ENCODE assay signal across 1 cellular context in the genomic region with DNA sequence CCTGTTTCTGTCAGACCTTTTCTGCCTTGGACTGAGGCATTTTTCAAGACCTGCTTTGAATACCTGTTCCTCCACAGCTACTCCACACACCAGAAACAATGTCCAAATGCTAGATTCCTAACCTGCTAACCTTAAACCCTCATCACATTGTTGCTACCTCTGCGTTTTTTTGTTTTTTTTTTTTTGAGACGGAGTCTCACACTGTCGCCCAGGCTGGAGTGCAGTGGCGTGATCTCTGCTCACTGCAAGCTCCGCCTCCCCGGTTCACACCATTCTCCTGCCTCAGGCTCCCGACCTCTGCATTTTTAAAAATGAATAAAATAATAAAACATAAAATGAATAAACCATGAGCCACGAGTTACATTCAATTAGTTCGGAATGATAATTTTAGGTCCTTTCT.
TF ChIP-seq lines count a peak whose summit lies in the region.

No MANE protein-coding gene starts in this region.

TF ChIP-seq in HepG2, 621 proteins besides CTCF, POLR2A, EP300 and RAD21 (continues in another document):
- TF ChIP-seq SALL1 (CRISPR knock-in tag; IDR thresholded peaks at IDR 0.05) (0 out of 2 replicates have a peak, but pooled peaks have one; percentile 24), SIN3B (IDR thresholded peaks at IDR 0.05; ENCODE audit: low read length) (no peak), POLR2AphosphoS5 (IDR thresholded peaks at IDR 0.05; ENCODE audit: low read depth, low read length) (peak; percentile 28; the same call in 1 of the 2 replicates), TAF1 (CRISPR knock-in tag; IDR thresholded peaks at IDR 0.05) (peak; percentile 22; the same call in 1 of the 2 replicates), TAF15 (IDR thresholded peaks at IDR 0.05; ENCODE audit: low read depth, low read length, poor library complexity, severe bottlenecking) (no peak), NR2F6 (IDR thresholded peaks at IDR 0.05) (0 out of 2 replicates have a peak, but pooled peaks have one; percentile 25), NR2F6 (CRISPR knock-in tag; IDR thresholded peaks at IDR 0.05) (no peak), SAP130 (CRISPR knock-in tag; IDR thresholded peaks at IDR 0.05; ENCODE audit: low read depth) (peak; percentile 53), PLRG1 (conservative IDR thresholded peaks at IDR 0.05) (no peak), GABPA (IDR thresholded peaks at IDR 0.05; ENCODE audit: low read depth, low read length) (no peak), GABPA (CRISPR knock-in tag; IDR thresholded peaks at IDR 0.05; ENCODE audit: low read depth) (peak; percentile 21), PTBP1 (IDR thresholded peaks at IDR 0.05; ENCODE audit: low read depth, low read length, poor library complexity, severe bottlenecking) (no peak), POLR2G (IDR thresholded peaks at IDR 0.05; ENCODE audit: low read depth, low read length) (0 out of 2 replicates have a peak, but pooled peaks have one; percentile 31), IRX3 (CRISPR knock-in tag; IDR thresholded peaks at IDR 0.05; ENCODE audit: borderline replicate concordance, low read depth) (no peak), ZNF121 (CRISPR knock-in tag; IDR thresholded peaks at IDR 0.05) (peak; percentile 45; the same call in 1 of the 2 replicates), SP5 (CRISPR knock-in tag; IDR thresholded peaks at IDR 0.05; ENCODE audit: borderline replicate concordance, low read depth) (0 out of 2 replicates have a peak, but pooled peaks have one; percentile 16), KDM5A (IDR thresholded peaks at IDR 0.05; ENCODE audit: borderline replicate concordance, low read length) (no peak), GFI1 (CRISPR knock-in tag; IDR thresholded peaks at IDR 0.05; ENCODE audit: borderline replicate concordance) (0 out of 2 replicates have a peak, but pooled peaks have one; percentile 33), ZNF441 (CRISPR knock-in tag; IDR thresholded peaks at IDR 0.05; ENCODE audit: borderline replicate concordance) (peak; percentile 100), KMT2B (CRISPR knock-in tag; IDR thresholded peaks at IDR 0.05) (peak; percentile 23; the same call in 1 of the 2 replicates), TEAD3 (CRISPR knock-in tag; optimal IDR thresholded peaks at IDR 0.05; ENCODE audit: borderline replicate concordance) (peak; percentile 10), HOXA3 (CRISPR knock-in tag; IDR thresholded peaks at IDR 0.05) (peak; percentile 28; the same call in 1 of the 2 replicates), KAT8 (CRISPR knock-in tag; IDR thresholded peaks at IDR 0.05) (peak; percentile 59; the same call in 1 of the 2 replicates), LCORL (IDR thresholded peaks at IDR 0.05) (no peak), LCORL (CRISPR knock-in tag; IDR thresholded peaks at IDR 0.05) (peak; percentile 38; the same call in 1 of the 2 replicates), CC2D1A (CRISPR knock-in tag; IDR thresholded peaks at IDR 0.05) (no peak), CAMTA2 (CRISPR knock-in tag; IDR thresholded peaks at IDR 0.05; ENCODE audit: borderline replicate concordance) (no peak), KLF16 (CRISPR knock-in tag; IDR thresholded peaks at IDR 0.05) (0 out of 4 replicates have a peak, but pooled peaks of 1 of the 2 experiments have one; percentile 29), ZMYM4 (CRISPR knock-in tag; IDR thresholded peaks at IDR 0.05) (peak; percentile 27; the same call in 1 of the 2 replicates), ZKSCAN8 (CRISPR knock-in tag; IDR thresholded peaks at IDR 0.05; ENCODE audit: borderline replicate concordance) (no peak), PHF8 (CRISPR knock-in tag; IDR thresholded peaks at IDR 0.05) (peak; percentile 30; the same call in 1 of the 2 replicates), HNF4A (CRISPR knock-in tag; IDR thresholded peaks at IDR 0.05) (0 out of 2 replicates have a peak, but pooled peaks have one; percentile 10), GATA4 (IDR thresholded peaks at IDR 0.05; ENCODE audit: borderline replicate concordance, low read depth) (no peak), SP1 (IDR thresholded peaks at IDR 0.05) (no peak), SP1 (CRISPR knock-in tag; IDR thresholded peaks at IDR 0.05) (no peak)
- TF ChIP-seq, protein P1, sequence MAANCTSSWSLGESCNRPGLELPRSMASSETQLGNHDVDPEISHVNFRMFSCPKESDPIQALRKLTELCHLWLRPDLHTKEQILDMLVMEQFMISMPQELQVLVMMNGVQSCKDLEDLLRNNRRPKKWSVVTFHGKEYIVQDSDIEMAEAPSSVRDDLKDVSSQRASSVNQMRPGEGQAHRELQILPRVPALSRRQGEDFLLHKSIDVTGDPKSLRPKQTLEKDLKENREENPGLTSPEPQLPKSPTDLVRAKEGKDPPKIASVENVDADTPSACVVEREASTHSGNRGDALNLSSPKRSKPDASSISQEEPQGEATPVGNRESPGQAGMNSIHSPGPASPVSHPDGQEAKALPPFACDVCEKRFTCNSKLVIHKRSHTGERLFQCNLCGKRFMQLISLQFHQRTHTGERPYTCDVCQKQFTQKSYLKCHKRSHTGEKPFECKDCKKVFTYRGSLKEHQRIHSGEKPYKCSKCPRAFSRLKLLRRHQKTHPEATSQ (CRISPR knock-in tag; IDR thresholded peaks at IDR 0.05; ENCODE audit: borderline replicate concordance), result 0 out of 2 replicates have a peak, but pooled peaks have one; percentile 56
- TF ChIP-seq, protein P2, sequence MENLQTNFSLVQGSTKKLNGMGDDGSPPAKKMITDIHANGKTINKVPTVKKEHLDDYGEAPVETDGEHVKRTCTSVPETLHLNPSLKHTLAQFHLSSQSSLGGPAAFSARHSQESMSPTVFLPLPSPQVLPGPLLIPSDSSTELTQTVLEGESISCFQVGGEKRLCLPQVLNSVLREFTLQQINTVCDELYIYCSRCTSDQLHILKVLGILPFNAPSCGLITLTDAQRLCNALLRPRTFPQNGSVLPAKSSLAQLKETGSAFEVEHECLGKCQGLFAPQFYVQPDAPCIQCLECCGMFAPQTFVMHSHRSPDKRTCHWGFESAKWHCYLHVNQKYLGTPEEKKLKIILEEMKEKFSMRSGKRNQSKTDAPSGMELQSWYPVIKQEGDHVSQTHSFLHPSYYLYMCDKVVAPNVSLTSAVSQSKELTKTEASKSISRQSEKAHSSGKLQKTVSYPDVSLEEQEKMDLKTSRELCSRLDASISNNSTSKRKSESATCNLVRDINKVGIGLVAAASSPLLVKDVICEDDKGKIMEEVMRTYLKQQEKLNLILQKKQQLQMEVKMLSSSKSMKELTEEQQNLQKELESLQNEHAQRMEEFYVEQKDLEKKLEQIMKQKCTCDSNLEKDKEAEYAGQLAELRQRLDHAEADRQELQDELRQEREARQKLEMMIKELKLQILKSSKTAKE (CRISPR knock-in tag; IDR thresholded peaks at IDR 0.05; ENCODE audit: borderline replicate concordance), result no peak
- TF ChIP-seq, protein P3, sequence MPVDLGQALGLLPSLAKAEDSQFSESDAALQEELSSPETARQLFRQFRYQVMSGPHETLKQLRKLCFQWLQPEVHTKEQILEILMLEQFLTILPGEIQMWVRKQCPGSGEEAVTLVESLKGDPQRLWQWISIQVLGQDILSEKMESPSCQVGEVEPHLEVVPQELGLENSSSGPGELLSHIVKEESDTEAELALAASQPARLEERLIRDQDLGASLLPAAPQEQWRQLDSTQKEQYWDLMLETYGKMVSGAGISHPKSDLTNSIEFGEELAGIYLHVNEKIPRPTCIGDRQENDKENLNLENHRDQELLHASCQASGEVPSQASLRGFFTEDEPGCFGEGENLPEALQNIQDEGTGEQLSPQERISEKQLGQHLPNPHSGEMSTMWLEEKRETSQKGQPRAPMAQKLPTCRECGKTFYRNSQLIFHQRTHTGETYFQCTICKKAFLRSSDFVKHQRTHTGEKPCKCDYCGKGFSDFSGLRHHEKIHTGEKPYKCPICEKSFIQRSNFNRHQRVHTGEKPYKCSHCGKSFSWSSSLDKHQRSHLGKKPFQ (CRISPR knock-in tag; IDR thresholded peaks at IDR 0.05; ENCODE audit: insufficient replicate concordance), result peak; percentile 99
- TF ChIP-seq, protein P4, sequence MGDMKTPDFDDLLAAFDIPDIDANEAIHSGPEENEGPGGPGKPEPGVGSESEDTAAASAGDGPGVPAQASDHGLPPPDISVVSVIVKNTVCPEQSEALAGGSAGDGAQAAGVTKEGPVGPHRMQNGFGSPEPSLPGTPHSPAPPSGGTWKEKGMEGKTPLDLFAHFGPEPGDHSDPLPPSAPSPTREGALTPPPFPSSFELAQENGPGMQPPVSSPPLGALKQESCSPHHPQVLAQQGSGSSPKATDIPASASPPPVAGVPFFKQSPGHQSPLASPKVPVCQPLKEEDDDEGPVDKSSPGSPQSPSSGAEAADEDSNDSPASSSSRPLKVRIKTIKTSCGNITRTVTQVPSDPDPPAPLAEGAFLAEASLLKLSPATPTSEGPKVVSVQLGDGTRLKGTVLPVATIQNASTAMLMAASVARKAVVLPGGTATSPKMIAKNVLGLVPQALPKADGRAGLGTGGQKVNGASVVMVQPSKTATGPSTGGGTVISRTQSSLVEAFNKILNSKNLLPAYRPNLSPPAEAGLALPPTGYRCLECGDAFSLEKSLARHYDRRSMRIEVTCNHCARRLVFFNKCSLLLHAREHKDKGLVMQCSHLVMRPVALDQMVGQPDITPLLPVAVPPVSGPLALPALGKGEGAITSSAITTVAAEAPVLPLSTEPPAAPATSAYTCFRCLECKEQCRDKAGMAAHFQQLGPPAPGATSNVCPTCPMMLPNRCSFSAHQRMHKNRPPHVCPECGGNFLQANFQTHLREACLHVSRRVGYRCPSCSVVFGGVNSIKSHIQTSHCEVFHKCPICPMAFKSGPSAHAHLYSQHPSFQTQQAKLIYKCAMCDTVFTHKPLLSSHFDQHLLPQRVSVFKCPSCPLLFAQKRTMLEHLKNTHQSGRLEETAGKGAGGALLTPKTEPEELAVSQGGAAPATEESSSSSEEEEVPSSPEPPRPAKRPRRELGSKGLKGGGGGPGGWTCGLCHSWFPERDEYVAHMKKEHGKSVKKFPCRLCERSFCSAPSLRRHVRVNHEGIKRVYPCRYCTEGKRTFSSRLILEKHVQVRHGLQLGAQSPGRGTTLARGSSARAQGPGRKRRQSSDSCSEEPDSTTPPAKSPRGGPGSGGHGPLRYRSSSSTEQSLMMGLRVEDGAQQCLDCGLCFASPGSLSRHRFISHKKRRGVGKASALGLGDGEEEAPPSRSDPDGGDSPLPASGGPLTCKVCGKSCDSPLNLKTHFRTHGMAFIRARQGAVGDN (CRISPR knock-in tag; IDR thresholded peaks at IDR 0.05), result peak; percentile 22; the same call in 1 of the 2 replicates
- TF ChIP-seq, protein P5, sequence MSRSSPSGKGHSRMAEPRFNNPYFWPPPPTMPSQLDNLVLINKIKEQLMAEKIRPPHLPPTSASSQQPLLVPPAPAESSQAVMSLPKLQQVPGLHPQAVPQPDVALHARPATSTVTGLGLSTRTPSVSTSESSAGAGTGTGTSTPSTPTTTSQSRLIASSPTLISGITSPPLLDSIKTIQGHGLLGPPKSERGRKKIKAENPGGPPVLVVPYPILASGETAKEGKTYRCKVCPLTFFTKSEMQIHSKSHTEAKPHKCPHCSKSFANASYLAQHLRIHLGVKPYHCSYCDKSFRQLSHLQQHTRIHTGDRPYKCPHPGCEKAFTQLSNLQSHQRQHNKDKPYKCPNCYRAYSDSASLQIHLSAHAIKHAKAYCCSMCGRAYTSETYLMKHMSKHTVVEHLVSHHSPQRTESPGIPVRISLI (CRISPR knock-in tag; IDR thresholded peaks at IDR 0.05; ENCODE audit: borderline replicate concordance), result peak; percentile 82; the same call in 1 of the 2 replicates
- TF ChIP-seq, protein P6, sequence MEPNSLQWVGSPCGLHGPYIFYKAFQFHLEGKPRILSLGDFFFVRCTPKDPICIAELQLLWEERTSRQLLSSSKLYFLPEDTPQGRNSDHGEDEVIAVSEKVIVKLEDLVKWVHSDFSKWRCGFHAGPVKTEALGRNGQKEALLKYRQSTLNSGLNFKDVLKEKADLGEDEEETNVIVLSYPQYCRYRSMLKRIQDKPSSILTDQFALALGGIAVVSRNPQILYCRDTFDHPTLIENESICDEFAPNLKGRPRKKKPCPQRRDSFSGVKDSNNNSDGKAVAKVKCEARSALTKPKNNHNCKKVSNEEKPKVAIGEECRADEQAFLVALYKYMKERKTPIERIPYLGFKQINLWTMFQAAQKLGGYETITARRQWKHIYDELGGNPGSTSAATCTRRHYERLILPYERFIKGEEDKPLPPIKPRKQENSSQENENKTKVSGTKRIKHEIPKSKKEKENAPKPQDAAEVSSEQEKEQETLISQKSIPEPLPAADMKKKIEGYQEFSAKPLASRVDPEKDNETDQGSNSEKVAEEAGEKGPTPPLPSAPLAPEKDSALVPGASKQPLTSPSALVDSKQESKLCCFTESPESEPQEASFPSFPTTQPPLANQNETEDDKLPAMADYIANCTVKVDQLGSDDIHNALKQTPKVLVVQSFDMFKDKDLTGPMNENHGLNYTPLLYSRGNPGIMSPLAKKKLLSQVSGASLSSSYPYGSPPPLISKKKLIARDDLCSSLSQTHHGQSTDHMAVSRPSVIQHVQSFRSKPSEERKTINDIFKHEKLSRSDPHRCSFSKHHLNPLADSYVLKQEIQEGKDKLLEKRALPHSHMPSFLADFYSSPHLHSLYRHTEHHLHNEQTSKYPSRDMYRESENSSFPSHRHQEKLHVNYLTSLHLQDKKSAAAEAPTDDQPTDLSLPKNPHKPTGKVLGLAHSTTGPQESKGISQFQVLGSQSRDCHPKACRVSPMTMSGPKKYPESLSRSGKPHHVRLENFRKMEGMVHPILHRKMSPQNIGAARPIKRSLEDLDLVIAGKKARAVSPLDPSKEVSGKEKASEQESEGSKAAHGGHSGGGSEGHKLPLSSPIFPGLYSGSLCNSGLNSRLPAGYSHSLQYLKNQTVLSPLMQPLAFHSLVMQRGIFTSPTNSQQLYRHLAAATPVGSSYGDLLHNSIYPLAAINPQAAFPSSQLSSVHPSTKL (CRISPR knock-in tag; IDR thresholded peaks at IDR 0.05), result no peak
- TF ChIP-seq, protein P7, sequence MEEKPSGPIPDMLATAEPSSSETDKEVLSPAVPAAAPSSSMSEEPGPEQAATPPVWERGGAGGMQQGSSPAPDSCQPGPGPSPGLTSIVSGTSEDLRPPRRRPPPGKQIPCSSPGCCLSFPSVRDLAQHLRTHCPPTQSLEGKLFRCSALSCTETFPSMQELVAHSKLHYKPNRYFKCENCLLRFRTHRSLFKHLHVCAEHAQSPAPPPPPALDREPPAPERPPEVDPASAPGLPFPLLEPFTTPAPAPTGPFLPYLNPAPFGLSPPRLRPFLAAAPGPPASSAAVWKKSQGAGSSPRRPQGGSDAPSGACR (CRISPR knock-in tag; IDR thresholded peaks at IDR 0.05), result 0 out of 2 replicates have a peak, but pooled peaks have one; percentile 58
- TF ChIP-seq, protein P8, sequence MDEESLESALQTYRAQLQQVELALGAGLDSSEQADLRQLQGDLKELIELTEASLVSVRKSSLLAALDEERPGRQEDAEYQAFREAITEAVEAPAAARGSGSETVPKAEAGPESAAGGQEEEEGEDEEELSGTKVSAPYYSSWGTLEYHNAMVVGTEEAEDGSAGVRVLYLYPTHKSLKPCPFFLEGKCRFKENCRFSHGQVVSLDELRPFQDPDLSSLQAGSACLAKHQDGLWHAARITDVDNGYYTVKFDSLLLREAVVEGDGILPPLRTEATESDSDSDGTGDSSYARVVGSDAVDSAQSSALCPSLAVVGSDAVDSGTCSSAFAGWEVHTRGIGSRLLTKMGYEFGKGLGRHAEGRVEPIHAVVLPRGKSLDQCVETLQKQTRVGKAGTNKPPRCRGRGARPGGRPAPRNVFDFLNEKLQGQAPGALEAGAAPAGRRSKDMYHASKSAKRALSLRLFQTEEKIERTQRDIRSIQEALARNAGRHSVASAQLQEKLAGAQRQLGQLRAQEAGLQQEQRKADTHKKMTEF (CRISPR knock-in tag; IDR thresholded peaks at IDR 0.05), result peak; percentile 43; the same call in 1 of the 2 replicates
